9 cellular contexts compared by ENCODE assay signal in genomic region chr3:74850381-74850780, GRCh38.
"Had no signal": no experiment of that assay in that cellular context is flagged by ENCODE, and none has a peak within 500 bp of the region (broad histone marks: within the 10 kb centered on the region; RNA-seq: fewer than 3 reads in every experiment).

No MANE protein-coding gene starts in this region.

- DNase-seq: GM23248, GOT3, H7, H9, HCEC 1CT, HFFc6 had no signal

- H3K4me3 ChIP-seq: GM23248, GM23338, HAP-1 had no signal

- ATAC-seq: GM23338, HCT116 had no signal

- H3K27ac ChIP-seq: GM23248 had no signal

- H3K9me3 ChIP-seq: HAP-1 had no signal

- H3K36me3 ChIP-seq: HAP-1 had no signal

- H3K4me2 ChIP-seq: GM23338 had no signal

- H2AFZ ChIP-seq: GM23248, GM23338 had no signal

- H3K9ac ChIP-seq: GM23248 had no signal
